In the genomic region with DNA sequence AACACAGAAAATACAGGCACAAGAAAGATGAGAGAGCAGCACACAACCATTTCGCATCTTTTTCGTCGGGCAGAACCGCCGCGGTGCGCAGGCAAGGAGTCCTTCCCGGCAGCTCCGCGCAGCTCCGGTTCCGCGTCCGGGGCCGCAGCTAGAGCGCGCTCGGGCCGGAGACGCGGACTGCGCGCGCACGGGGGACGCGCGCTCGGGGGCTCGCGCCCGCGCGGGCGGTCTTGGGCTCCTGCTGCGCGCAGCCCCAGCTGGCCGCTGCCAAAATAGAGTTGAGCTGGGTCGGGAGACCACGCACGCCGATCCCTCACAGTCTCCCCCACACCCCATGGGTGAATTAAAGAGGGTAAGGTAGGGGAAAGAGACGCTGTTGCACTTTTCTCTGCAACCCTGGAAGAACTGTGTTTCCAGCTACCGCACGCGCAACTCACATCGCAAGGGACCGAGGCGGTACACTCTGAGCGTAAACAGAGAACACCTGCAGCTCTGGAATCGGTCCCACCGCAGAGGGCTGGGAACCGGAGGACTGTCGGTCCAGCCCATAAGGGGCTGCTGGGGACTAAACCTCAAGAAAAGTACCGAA, we compare ENCODE assay signal across 8 cellular contexts. TPM values are rescaled to one million over a fixed set of nuclear protein-coding genes. Genes with fewer than 3 reads are reported as not detected.
DNase-seq lines count a peak whose midpoint lies in the region; ATAC-seq and TF ChIP-seq lines count a peak whose summit lies in the region.

No MANE protein-coding gene starts in this region.

- POLR2A ChIA-PET in A673 (lab: Charles Lee; ENCODE audit: low non-redundant PET) = no interaction called here

- no peaks in the 10 kb centered on the region for H3K9me3 Mint-ChIP-seq in chondrocyte (ENCODE audit: low read depth)

- H3K27me3 ChIP-seq in A673 (replicated peaks; ENCODE audit: insufficient read depth, low read depth, low read length, poor library complexity) = peaks cover 70% of the 10 kb centered on the region
- H3K27me3 ChIP-seq in right lobe of liver = no peaks in the 10 kb centered on the region
- H3K27me3 ChIP-seq in upper lobe of left lung = peaks cover 0 to 22% (median 9%) of the 10 kb centered on the region in 4 donors

- CTCF ChIA-PET in A673 (lab: Charles Lee) = no interaction called here

- TF ChIP-seq EP300 in upper lobe of left lung (IDR thresholded peaks at IDR 0.05) = no peak

- TF ChIP-seq POLR2A in right lobe of liver (IDR thresholded peaks at IDR 0.05) (peak; percentile 70), upper lobe of left lung (IDR thresholded peaks at IDR 0.05) (no peak)

- H3K36me3 ChIP-seq in A673 (ENCODE audit: insufficient read depth, low read length, poor library complexity, severe bottlenecking) (no peaks in the 10 kb centered on the region), right lobe of liver (peaks cover 0 to 4% (median 0%) of the 10 kb centered on the region in 4 donors), upper lobe of left lung (no peaks in the 10 kb centered on the region)

- H3K4me3 Mint-ChIP-seq in chondrocyte (ENCODE audit: unreplicated experiment) = peak overlapping the region; percentile 58

- 0% methylated on average over 25 of the region's 55 CpGs for WGBS in right lobe of liver (ENCODE audit: insufficient coverage, low coverage, low lambda C conversion rate, missing lambda C conversion rate)
- WGBS in upper lobe of left lung, 2 donors = 1 to 2% methylated on average over 34 to 47 of the region's 55 CpGs

- BruUV-seq in A673 (replicated peaks; lab: Mats Ljungman, UMichigan) = no TSS peak

- no peak for TF ChIP-seq CTCF in A673 (conservative IDR thresholded peaks at IDR 0.05; ENCODE audit: low read depth, low read length)
- no peak for TF ChIP-seq CTCF in chondrocyte (IDR thresholded peaks at IDR 0.05)
- TF ChIP-seq CTCF in right lobe of liver (IDR thresholded peaks at IDR 0.05) = peak in 1 of 4 donors; percentile 10
- TF ChIP-seq CTCF in upper lobe of left lung (IDR thresholded peaks at IDR 0.05) = no peak

- peaks cover 9% of the 10 kb centered on the region for H3K4me1 Mint-ChIP-seq in chondrocyte (ENCODE audit: low read depth)

- H3K4me1 ChIP-seq in A673 (ENCODE audit: insufficient read depth, low read length, poor library complexity, severe bottlenecking) (no peaks in the 10 kb centered on the region), right lobe of liver (peaks cover 0 to 38% (median 2%) of the 10 kb centered on the region in 4 donors), upper lobe of left lung (peaks cover 7 to 16% (median 12%) of the 10 kb centered on the region in 4 donors)

- H3K27ac ChIP-seq in A673 (ENCODE audit: low read depth, low read length, poor library complexity, severe bottlenecking) (no peak overlapping the region), right lobe of liver (peak overlapping the region; percentile 90 to 92 (median 92)), upper lobe of left lung (peak overlapping the region in 1 of 4 donors; percentile 35)

- H3K36me3 Mint-ChIP-seq in chondrocyte (ENCODE audit: low read depth) = no peaks in the 10 kb centered on the region

- peak; percentile 47 for ATAC-seq in GM18868 (IDR thresholded peaks at IDR 0.05; ENCODE audit: unreplicated experiment)
- peak; percentile 66 to 84 (median 80) for ATAC-seq in right lobe of liver
- peak in 1 of 2 donors; percentile 78 for ATAC-seq in upper lobe of left lung (ENCODE audit: low FRiP score in 2 of 2)
- no peak for ATAC-seq in GM19328 (IDR thresholded peaks at IDR 0.05; ENCODE audit: unreplicated experiment)
- ATAC-seq in HG03139 (IDR thresholded peaks at IDR 0.05; ENCODE audit: unreplicated experiment) = no peak

- peaks cover 43% of the 10 kb centered on the region for H3K27me3 Mint-ChIP-seq in chondrocyte (ENCODE audit: low read depth)

- intact Hi-C loops in A673 (cut with micrococcal nuclease; ENCODE audit: unreplicated experiment) (no loop called here), right lobe of liver (cut with DNase I) (no loop called here)

- H3K9me3 ChIP-seq in A673 (ENCODE audit: low read depth, low read length, poor library complexity, severe bottlenecking) = no peaks in the 10 kb centered on the region
- H3K9me3 ChIP-seq in right lobe of liver = no peaks in the 10 kb centered on the region
- H3K9me3 ChIP-seq in upper lobe of left lung = no peaks in the 10 kb centered on the region

- H3K27ac Mint-ChIP-seq in chondrocyte (ENCODE audit: unreplicated experiment) = no peak overlapping the region

- H3K4me3 ChIP-seq in A673 (ENCODE audit: low read depth, low read length, poor library complexity, severe bottlenecking) (peak overlapping the region; percentile 43), right lobe of liver (peak overlapping the region; percentile 56 to 60 (median 57)), upper lobe of left lung (peak overlapping the region in 3 of 4 donors; percentile 41 to 56 (median 53))

- no peak for DNase-seq in A673 (ENCODE audit: low spot score)
- DNase-seq in NOMO-1 treated with dmso at 0.1 percent for 144 hours (lab: John Stamatoyannopoulos, UW; ENCODE audit: unreplicated experiment) = peak; percentile 18
- peak; percentile 66 for DNase-seq in chondrocyte (ENCODE audit: low spot score)
- peak; percentile 69 to 74 (median 72) for DNase-seq in right lobe of liver
- peak in 1 of 2 donors; percentile 88 for DNase-seq in upper lobe of left lung

RNA-seq across cellular contexts. Expression of gene NR5A2, which starts 1.6 kb away (rescaled TPM):
- total RNA-seq in A673 (2021) = not detected in 2 replicates
- total RNA-seq in chondrocyte = not detected in 3 replicates
- 10 to 100 TPM; 20.4 to 35.0 (median 28.5) TPM for total RNA-seq in right lobe of liver
- 1 to 10 TPM in 4 of 6 donors, under 1 TPM in 2; under 0.01 to 7.8 (median 2.1) TPM for total RNA-seq in upper lobe of left lung

Comparison
In these comparisons a context has a peak if more than half of its experiments do, and no peak if none do; other contexts are left out.
1. ATAC-seq: peak in GM18868 (single experiment) and right lobe of liver (4 of 4); none in GM19328 (single experiment) and HG03139 (single experiment).
2. Peak in every context shown above with its lines, with median percentiles within 50 percentile points of each other: H3K4me3 ChIP-seq.